In the genomic region with DNA sequence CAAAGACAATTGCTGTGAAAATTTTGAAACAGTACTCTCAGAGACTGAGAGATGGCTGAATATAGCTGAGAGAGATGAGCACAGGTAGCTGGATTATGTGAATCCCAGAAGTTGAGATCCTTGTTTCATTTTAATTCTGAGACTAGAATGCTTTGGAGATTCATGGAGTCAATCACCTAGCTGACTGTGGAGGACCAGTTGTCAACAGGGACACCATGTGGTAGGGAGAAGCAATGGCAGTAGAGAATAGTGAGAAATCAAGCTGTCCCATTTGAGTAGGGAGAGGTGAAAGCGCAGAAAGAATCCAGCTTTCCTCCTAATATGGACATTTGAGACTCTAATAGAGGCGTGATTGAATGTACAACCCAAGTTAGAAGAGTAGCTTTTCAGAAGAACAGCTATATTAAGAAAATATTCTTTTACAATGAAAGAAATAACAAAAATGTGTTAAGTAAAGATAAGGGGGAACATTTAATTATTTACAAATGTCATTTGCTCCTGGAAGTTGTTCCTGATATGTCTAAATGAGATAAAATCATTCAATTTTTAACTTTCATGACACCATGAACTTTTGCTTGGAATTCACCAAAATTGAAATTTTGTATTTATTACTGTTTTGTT, we compare ENCODE assay signal across 1 cellular context.
TF ChIP-seq lines count a peak whose summit lies in the region.

No MANE protein-coding gene starts in this region.

TF ChIP-seq in endothelial cell of umbilical vein, 7 proteins besides CTCF, POLR2A, EP300 and RAD21:
- TF ChIP-seq, protein P1, sequence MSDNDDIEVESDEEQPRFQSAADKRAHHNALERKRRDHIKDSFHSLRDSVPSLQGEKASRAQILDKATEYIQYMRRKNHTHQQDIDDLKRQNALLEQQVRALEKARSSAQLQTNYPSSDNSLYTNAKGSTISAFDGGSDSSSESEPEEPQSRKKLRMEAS (IDR thresholded peaks at IDR 0.05; ENCODE audit: insufficient read depth, insufficient read length): no peak
- TF ChIP-seq MYC (IDR thresholded peaks at IDR 0.05; ENCODE audit: low read depth, low read length): no peak
- no peak for TF ChIP-seq EZH2 (IDR thresholded peaks at IDR 0.05; ENCODE audit: borderline replicate concordance, low read depth, low read length, severe bottlenecking)
- TF ChIP-seq POLR2AphosphoS5 (IDR thresholded peaks at IDR 0.05; ENCODE audit: insufficient read depth, low read depth, low read length): no peak
- TF ChIP-seq JUN (IDR thresholded peaks at IDR 0.05; ENCODE audit: borderline replicate concordance, insufficient read depth, insufficient read length, low read depth): no peak
- TF ChIP-seq GATA2 (IDR thresholded peaks at IDR 0.05; ENCODE audit: insufficient read depth, insufficient read length, low read depth, low read length): no peak
- TF ChIP-seq FOS (IDR thresholded peaks at IDR 0.05; ENCODE audit: borderline replicate concordance, insufficient read depth, low read length): no peak
